ENCODE assay signal across 8 cellular contexts in the genomic region with DNA sequence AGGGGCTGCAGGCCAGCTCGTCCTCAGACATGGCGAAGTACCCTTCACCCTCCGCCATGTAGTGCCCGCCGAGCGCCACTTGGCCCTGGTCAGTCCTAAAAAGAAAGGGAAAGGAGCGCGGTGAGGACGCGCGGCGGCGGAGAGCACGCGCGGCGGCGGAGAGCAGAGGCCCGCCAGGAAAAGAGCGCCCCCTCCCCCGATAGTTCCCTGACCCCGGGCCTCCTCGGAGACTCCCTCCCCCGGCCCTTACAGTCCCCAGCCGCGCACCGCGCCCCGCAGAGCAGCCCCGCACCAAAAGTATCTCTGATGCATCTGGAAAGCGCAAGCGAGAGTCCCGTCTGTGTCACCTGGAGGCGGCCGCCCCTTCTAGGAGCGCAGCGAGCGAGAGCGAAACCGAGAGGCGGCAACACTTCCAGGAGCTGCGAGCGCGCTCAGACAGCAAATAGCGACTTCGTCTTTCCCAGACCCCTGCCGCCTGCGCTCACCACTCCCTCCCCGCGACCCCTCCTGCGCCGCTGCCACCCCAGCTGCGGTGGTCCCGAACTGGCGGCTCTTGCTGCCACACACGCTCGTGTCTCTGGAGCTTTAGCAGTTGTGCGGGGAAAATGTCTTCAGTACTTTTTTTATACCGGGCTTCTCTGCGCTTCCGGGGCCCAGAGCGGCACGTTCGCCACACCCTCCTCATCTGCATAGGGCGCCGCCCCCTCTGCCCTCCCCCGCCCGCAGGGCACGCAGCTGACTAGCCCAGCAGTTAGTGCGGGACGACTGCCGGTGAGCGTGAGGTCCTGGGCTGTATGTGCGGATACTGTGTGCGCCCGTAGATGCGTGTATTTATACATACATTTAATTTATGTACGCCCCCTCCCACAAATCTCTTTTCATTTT. TPM values are rescaled to one million over a fixed set of nuclear protein-coding genes. Genes with fewer than 3 reads are reported as not detected.
DNase-seq lines count a peak whose midpoint lies in the region; ATAC-seq, FAIRE-seq and TF ChIP-seq lines count a peak whose summit lies in the region.

TSS of gene TENT5A (minus strand) at position 598 of the 885 bp plus-strand sequence. CDS start at position 58, 540 bp downstream.

- no peaks in the 10 kb centered on the region for H4K20me1 ChIP-seq in endothelial cell of umbilical vein (replicated peaks; ENCODE audit: control insufficient read depth, extremely low read depth, insufficient read depth, low read length)

- no peaks in the 10 kb centered on the region for H3K9me1 ChIP-seq in endothelial cell of umbilical vein (replicated peaks; ENCODE audit: control insufficient read depth, extremely low read depth, insufficient read depth, low read length)

- peaks cover 25% of the 10 kb centered on the region for H3K4me1 ChIP-seq in CD8-positive, alpha-beta T cell (ENCODE audit: insufficient read depth, low read length)
- peaks cover 8% of the 10 kb centered on the region for H3K4me1 ChIP-seq in endothelial cell of umbilical vein (ENCODE audit: control insufficient read depth, extremely low read depth, insufficient read depth, low read length)
- peaks cover 54% of the 10 kb centered on the region for H3K4me1 ChIP-seq in mononuclear cell (ENCODE audit: insufficient read depth, low read length)

- H3K36me3 ChIP-seq in CD8-positive, alpha-beta T cell (ENCODE audit: insufficient read depth, low read length): no peaks in the 10 kb centered on the region
- H3K36me3 ChIP-seq in endothelial cell of umbilical vein (ENCODE audit: control insufficient read depth in 2 of 2, extremely low read depth in 1 of 2, insufficient read depth in 2 of 2, low read length in 2 of 2): no peaks in the 10 kb centered on the region

- peak within 1 kb of the TSS; percentile 97 for H3K4me3 ChIP-seq in CD8-positive, alpha-beta T cell (ENCODE audit: low read depth, low read length)
- H3K4me3 ChIP-seq in endothelial cell of umbilical vein (replicated peaks in 1 of 3; ENCODE audit: insufficient read depth in 1 of 3, low read depth in 1 of 3, low read length in 3 of 3) (peak within 1 kb of the TSS; percentile 52 to 78 (median 69)), mononuclear cell (ENCODE audit: low read length) (peak within 1 kb of the TSS; percentile 60)

- DNase-seq in CD8-positive, alpha-beta T cell: peak; percentile 69 to 88 (median 85)
- peak; percentile 93 for DNase-seq in NOMO-1 treated with dmso at 0.1 percent for 144 hours (lab: John Stamatoyannopoulos, UW; ENCODE audit: unreplicated experiment)
- peak; percentile 76 for DNase-seq in activated T-cell treated with anti-CD3 and anti-CD28 coated beads for 1 hour (ENCODE audit: low read depth)
- DNase-seq in endothelial cell of umbilical vein (ENCODE audit: low read depth, low spot score): peak; percentile 68
- peak; percentile 69 to 72 for DNase-seq in stimulated activated CD8-positive, alpha-beta memory T cell treated with anti-CD3 and anti-CD28 coated beads, Interleukin-2, amount 100 ng/mL, for 1 hour (ENCODE audit: low read depth in 2 of 2)

- peak within 1 kb of the TSS; percentile 95 for H2AFZ ChIP-seq in endothelial cell of umbilical vein (ENCODE audit: low read depth, low read length)

- H3K27me3 ChIP-seq in CD8-positive, alpha-beta T cell (ENCODE audit: insufficient read depth, low read length): no peaks in the 10 kb centered on the region
- H3K27me3 ChIP-seq in endothelial cell of umbilical vein (ENCODE audit: control insufficient read depth in 2 of 2, insufficient read depth in 2 of 2, low read length in 2 of 2) (peaks cover 0 to 11% of the 10 kb centered on the region in 2 experiments), mononuclear cell (ENCODE audit: insufficient read depth, low read length) (no peaks in the 10 kb centered on the region)

- peak; percentile 26 for FAIRE-seq in endothelial cell of umbilical vein (lab: Jason Lieb, UNC)

- peak within 1 kb of the TSS; percentile 83 for H3K4me2 ChIP-seq in endothelial cell of umbilical vein (ENCODE audit: insufficient read depth, low read length)

- POLR2A ChIA-PET in CD8-positive, alpha-beta T cell (lab: Charles Lee): interaction anchor here (1.0 to 2.1 kb wide), 5 partner anchors 18 to 1748 kb away, joined by 3 to 7 read pairs (median 3); partner anchors contain the start of gene TTK
- POLR2A ChIA-PET in endothelial cell of umbilical vein (lab: Charles Lee): interaction anchor here (1.0 to 1.3 kb wide), 2 partner anchors 14 to 1229 kb away, joined by 3 to 6 read pairs; no protein-coding TSS in a partner anchor

- peak within 1 kb of the TSS; percentile 95 for H3K27ac Mint-ChIP-seq in CD8-positive, alpha-beta T cell

- CTCF ChIA-PET in CD8-positive, alpha-beta T cell (lab: Charles Lee): interaction anchor here (1.5 to 2.2 kb wide), 3 partner anchors 12 to 1411 kb away, joined by 5 to 10 read pairs (median 9); no protein-coding TSS in a partner anchor
- CTCF ChIA-PET in endothelial cell of umbilical vein (lab: Charles Lee): interaction anchor here (1.1 to 3.0 kb wide), 10 partner anchors 7 to 1538 kb away, joined by 3 to 17 read pairs (median 8); no protein-coding TSS in a partner anchor

- H3K4me3 Mint-ChIP-seq in CD8-positive, alpha-beta T cell: peak within 1 kb of the TSS; percentile 96

- H3K4me1 Mint-ChIP-seq in CD8-positive, alpha-beta T cell (ENCODE audit: low read depth): peaks cover 41% of the 10 kb centered on the region

- no peak for TF ChIP-seq CTCF in CD8-positive, alpha-beta T cell (IDR thresholded peaks at IDR 0.05)
- TF ChIP-seq CTCF in endothelial cell of umbilical vein (IDR thresholded peaks at IDR 0.05; ENCODE audit: extremely low read depth in 1 of 2, insufficient read depth in 1 of 2, low read depth in 1 of 2, low read length in 2 of 2): no peak

- H3K9me3 Mint-ChIP-seq in CD8-positive, alpha-beta T cell: no peaks in the 10 kb centered on the region

- TF ChIP-seq POLR2A in endothelial cell of umbilical vein (IDR thresholded peaks at IDR 0.05; ENCODE audit: low read depth, low read length): peak; percentile 59

- peak within 1 kb of the TSS; percentile 71 for H3K9ac ChIP-seq in endothelial cell of umbilical vein (replicated peaks; ENCODE audit: extremely low read depth, insufficient read depth, low read length)

- dilution Hi-C loops in endothelial cell of umbilical vein (cut with MboI; ENCODE audit: extremely low pct_ligation_motif_present, low sequenced_read_pairs): no loop called here

- peaks cover 13% of the 10 kb centered on the region for H3K27me3 Mint-ChIP-seq in CD8-positive, alpha-beta T cell (ENCODE audit: low read depth)

- peaks cover 19% of the 10 kb centered on the region for H3K79me2 ChIP-seq in endothelial cell of umbilical vein (ENCODE audit: control insufficient read depth, insufficient read depth, low read length)

- intact Hi-C loops in CD8-positive, alpha-beta T cell (cut with DNase I, micrococcal nuclease): loop anchor here (1.0 to 10.0 kb wide), 8 partner anchors 495 to 1974 kb away; partner anchors contain the start of genes DOP1A (in 1 of the 2), ELOVL4 (in 1 of the 2), IBTK (in 1 of the 2) and PGM3 (in 1 of the 2)
- intact Hi-C loops in endothelial cell of umbilical vein (cut with micrococcal nuclease): loop anchor here (1.0 to 5.0 kb wide), 13 partner anchors 102 to 1540 kb away; no protein-coding TSS in a partner anchor

- peak; percentile 77 for ATAC-seq in CD8-positive, alpha-beta T cell
- ATAC-seq in GM19452 (IDR thresholded peaks at IDR 0.05; ENCODE audit: unreplicated experiment) (peak; percentile 61), HG03565 (IDR thresholded peaks at IDR 0.05; ENCODE audit: unreplicated experiment) (peak; percentile 54)

- peak within 1 kb of the TSS; percentile 87 for H3K27ac ChIP-seq in CD8-positive, alpha-beta T cell (ENCODE audit: low read depth, low read length)
- H3K27ac ChIP-seq in endothelial cell of umbilical vein (ENCODE audit: insufficient read depth, low read depth, low read length): peak within 1 kb of the TSS; percentile 42

- BruUV-seq in endothelial cell of umbilical vein (replicated peaks; lab: Mats Ljungman, UMichigan): no TSS peak

- no peaks in the 10 kb centered on the region for H3K9me3 ChIP-seq in CD8-positive, alpha-beta T cell (ENCODE audit: low read length)
- H3K9me3 ChIP-seq in endothelial cell of umbilical vein (replicated peaks; ENCODE audit: control insufficient read depth, insufficient read depth, low read length): no peaks in the 10 kb centered on the region
- no peaks in the 10 kb centered on the region for H3K9me3 ChIP-seq in mononuclear cell (ENCODE audit: low read depth, low read length)

- H3K36me3 Mint-ChIP-seq in CD8-positive, alpha-beta T cell: peaks cover 28% of the 10 kb centered on the region

TF ChIP-seq in endothelial cell of umbilical vein, 7 proteins besides CTCF, POLR2A, EP300 and RAD21:
- TF ChIP-seq GATA2 (IDR thresholded peaks at IDR 0.05; ENCODE audit: insufficient read depth, insufficient read length, low read depth, low read length) (no peak), JUN (IDR thresholded peaks at IDR 0.05; ENCODE audit: borderline replicate concordance, insufficient read depth, insufficient read length, low read depth) (no peak), POLR2AphosphoS5 (IDR thresholded peaks at IDR 0.05; ENCODE audit: insufficient read depth, low read depth, low read length) (peak; percentile 45), MYC (IDR thresholded peaks at IDR 0.05; ENCODE audit: low read depth, low read length) (no peak), MAX (IDR thresholded peaks at IDR 0.05; ENCODE audit: insufficient read depth, insufficient read length) (no peak), EZH2 (IDR thresholded peaks at IDR 0.05; ENCODE audit: borderline replicate concordance, low read depth, low read length, severe bottlenecking) (no peak), FOS (IDR thresholded peaks at IDR 0.05; ENCODE audit: borderline replicate concordance, insufficient read depth, low read length) (no peak)

RNA-seq across cellular contexts. Expression of gene TENT5A, which starts in this region (rescaled TPM):
- 1 to 10 TPM; 7.5 to 7.7 TPM for total RNA-seq in CD8-positive, alpha-beta T cell
- total RNA-seq in endothelial cell of umbilical vein (1.2 and 2.4 TPM in 2 replicates), mononuclear cell (25.9 TPM)
- 0.14 and 0.26 TPM in 2 replicates for polyA plus RNA-seq in endothelial cell of umbilical vein
- 0.25 and 0.31 TPM in 2 replicates for polyA plus RNA-seq in endothelial cell of umbilical vein (2011; cell fraction: cytosol; rRNA removed)
- polyA plus RNA-seq in endothelial cell of umbilical vein (2011; cell fraction: nucleus; rRNA removed): 0.95 and 1.5 TPM in 2 replicates
- polyA plus RNA-seq in endothelial cell of umbilical vein (2012): 2.0 and 3.1 TPM in 2 replicates
- polyA minus RNA-seq in endothelial cell of umbilical vein: 0.15 and 0.53 TPM in 2 replicates
- 40.9 TPM for polyA minus RNA-seq in endothelial cell of umbilical vein (2011; cell fraction: cytosol; rRNA and poly(A)+ RNA removed)
- polyA minus RNA-seq in endothelial cell of umbilical vein (2011; cell fraction: nucleus; rRNA and poly(A)+ RNA removed): 1.0 and 1.7 TPM in 2 replicates

Comparison
In these comparisons a context has a peak if more than half of its experiments do, and no peak if none do; other contexts are left out.
1. Peak in every context shown above with its lines: DNase-seq, ATAC-seq, H3K4me3 ChIP-seq and H3K27ac ChIP-seq.